Comparison of ENCODE assay signal across 18 cellular contexts in genomic region chr18:23057096-23057495, GRCh38.
A peak's percentile ranks its signal among the peaks of the same experiment; 100 is the strongest.
DNase-seq lines count a peak whose midpoint lies in the region; FAIRE-seq and TF ChIP-seq lines count a peak whose summit lies in the region.
"Had no signal": no experiment of that assay in that cellular context is flagged by ENCODE, and none has a peak within 500 bp of the region (broad histone marks: within the 10 kb centered on the region; RNA-seq: fewer than 3 reads in every experiment).

No MANE protein-coding gene starts in this region.

- peak; percentile 96 for FAIRE-seq in D721Med (lab: Jason Lieb, UNC)
- FAIRE-seq: GM12892, GM19239 had no signal

- peaks cover 14% of the 10 kb centered on the region for H3K27me3 Mint-ChIP-seq in progenitor cell of endocrine pancreas

- no peaks in the 10 kb centered on the region for H3K4me1 Mint-ChIP-seq in progenitor cell of endocrine pancreas (ENCODE audit: low read depth)
- H3K4me1 Mint-ChIP-seq: CD8-positive, alpha-beta memory T cell had no signal

- peak; percentile 61 for DNase-seq in D721Med (ENCODE audit: insufficient read length, low spot score)
- DNase-seq in NCI-H524 (lab: John Stamatoyannopoulos, UW), result peak; percentile 81 to 91
- DNase-seq in WERI-Rb-1, result peak; percentile 87
- DNase-seq in progenitor cell of endocrine pancreas (ENCODE audit: low spot score, unreplicated experiment), result no peak
- no peak for DNase-seq in HK-2 (ENCODE audit: unreplicated experiment)
- DNase-seq in retina, result no peak
- no peak for DNase-seq in NK-92 treated with Interleukin-12 subunit alpha and Interleukin-12 subunit beta, amount 100 ng/mL, for 24 hours (lab: John Stamatoyannopoulos, UW)
- DNase-seq: 8988T; AML-193; Caco-2; CD8-positive, alpha-beta memory T cell; DND-41; GDM1; GOT3; H9 had no signal

- H3K36me3 ChIP-seq in WERI-Rb-1, result no peaks in the 10 kb centered on the region
- H3K36me3 ChIP-seq: BLaER1 had no signal

- no peak overlapping the region for H3K4me3 Mint-ChIP-seq in progenitor cell of endocrine pancreas (ENCODE audit: low read depth)
- H3K4me3 Mint-ChIP-seq: CD8-positive, alpha-beta memory T cell; H9 had no signal

- H3K27me3 ChIP-seq in WERI-Rb-1 (ENCODE audit: insufficient read depth, low read depth, severe bottlenecking), result no peaks in the 10 kb centered on the region
- H3K27me3 ChIP-seq: BLaER1 had no signal

- TF ChIP-seq CTCF in D721Med (IDR thresholded peaks at IDR 0.05; ENCODE audit: insufficient read depth, missing control alignments) (no peak), WERI-Rb-1 (IDR thresholded peaks at IDR 0.05; ENCODE audit: low read depth, low read length) (no peak), progenitor cell of endocrine pancreas (IDR thresholded peaks at IDR 0.05; ENCODE audit: unreplicated experiment) (no peak)

- H3K27ac Mint-ChIP-seq in progenitor cell of endocrine pancreas, result peak overlapping the region; percentile 64
- H3K27ac Mint-ChIP-seq: CD8-positive, alpha-beta memory T cell; H9 had no signal

- peak overlapping the region; percentile 78 for H3K27ac ChIP-seq in WERI-Rb-1
- H3K27ac ChIP-seq: BLaER1 had no signal

- H3K4me3 ChIP-seq in WERI-Rb-1 (ENCODE audit: low read depth, low read length), result no peak overlapping the region
- H3K4me3 ChIP-seq: BLaER1 had no signal

- no peaks in the 10 kb centered on the region for H3K9me3 Mint-ChIP-seq in progenitor cell of endocrine pancreas (ENCODE audit: low read depth)
- H3K9me3 Mint-ChIP-seq: CD8-positive, alpha-beta memory T cell had no signal

- no peaks in the 10 kb centered on the region for H3K9me3 ChIP-seq in WERI-Rb-1 (ENCODE audit: severe bottlenecking)
- H3K9me3 ChIP-seq: Caco-2 had no signal

- H3K36me3 Mint-ChIP-seq in progenitor cell of endocrine pancreas (ENCODE audit: insufficient read depth), result no peaks in the 10 kb centered on the region

Comparison
In these comparisons a context has a peak if more than half of its experiments do, and no peak if none do; other contexts are left out.
1. DNase-seq: peak in D721Med (single experiment), NCI-H524 (2 of 2) and WERI-Rb-1 (single experiment); none in progenitor cell of endocrine pancreas (single experiment), HK-2 (single experiment), retina (single experiment) and NK-92 treated with Interleukin-12 subunit alpha and Interleukin-12 subunit beta, amount 100 ng/mL, for 24 hours (single experiment).